ENCODE assay signal across 1 cellular context in genomic region chr19:38647368-38647965, GRCh38.
A peak's percentile ranks its signal among the peaks of the same experiment; 100 is the strongest.
TF ChIP-seq lines count a peak whose summit lies in the region.

ACTN4 (plus strand) TSS chr19:38647649; CDS start chr19:38647746, 97 bp downstream.

TF ChIP-seq in HepG2, 621 proteins besides CTCF, POLR2A, EP300 and RAD21 (continued from another document and continues in another):
- no peak; the same call in 1 of the 2 replicates for TF ChIP-seq ZNF280B (CRISPR knock-in tag; IDR thresholded peaks at IDR 0.05; ENCODE audit: borderline replicate concordance)
- TF ChIP-seq ATF7-NPFF (CRISPR knock-in tag; IDR thresholded peaks at IDR 0.05; ENCODE audit: low read depth): peak; percentile 37; the same call in 1 of the 2 replicates
- peak; percentile 89 for TF ChIP-seq ZNF451 (CRISPR knock-in tag; IDR thresholded peaks at IDR 0.05)
- TF ChIP-seq KAT7 (CRISPR knock-in tag; IDR thresholded peaks at IDR 0.05; ENCODE audit: borderline replicate concordance): peak; percentile 78
- TF ChIP-seq HES4 (CRISPR knock-in tag; IDR thresholded peaks at IDR 0.05; ENCODE audit: borderline replicate concordance): peak; percentile 93; the same call in 1 of the 2 replicates
- peak; percentile 24; the same call in 1 of the 2 replicates for TF ChIP-seq SALL2 (CRISPR knock-in tag; IDR thresholded peaks at IDR 0.05)
- TF ChIP-seq ZNF616 (CRISPR knock-in tag; IDR thresholded peaks at IDR 0.05; ENCODE audit: low read depth): 0 out of 2 replicates have a peak, but pooled peaks have one; percentile 59
- TF ChIP-seq REXO4 (CRISPR knock-in tag; IDR thresholded peaks at IDR 0.05; ENCODE audit: borderline replicate concordance): no peak
- peak; percentile 74 for TF ChIP-seq GMEB2 (CRISPR knock-in tag; IDR thresholded peaks at IDR 0.05; ENCODE audit: low read depth)
- no peak for TF ChIP-seq SOX6 (IDR thresholded peaks at IDR 0.05)
- peak; percentile 15; the same call in 1 of the 2 replicates for TF ChIP-seq SOX6 (CRISPR knock-in tag; IDR thresholded peaks at IDR 0.05)
- peak; percentile 85; the same call in 1 of the 2 replicates for TF ChIP-seq ZNF891 (CRISPR knock-in tag; IDR thresholded peaks at IDR 0.05)
- no peak for TF ChIP-seq BATF2 (CRISPR knock-in tag; IDR thresholded peaks at IDR 0.05)
- peak; percentile 46; the same call in 1 of the 2 replicates for TF ChIP-seq YEATS4 (CRISPR knock-in tag; IDR thresholded peaks at IDR 0.05; ENCODE audit: borderline replicate concordance)
- no peak for TF ChIP-seq IKZF1 (IDR thresholded peaks at IDR 0.05)
- peak; percentile 48; the same call in 1 of the 2 replicates for TF ChIP-seq PHF20 (CRISPR knock-in tag; IDR thresholded peaks at IDR 0.05)
- no peak for TF ChIP-seq KMT2B (CRISPR knock-in tag; IDR thresholded peaks at IDR 0.05)
- peak; percentile 63; the same call in 1 of the 2 replicates for TF ChIP-seq ERF (CRISPR knock-in tag; IDR thresholded peaks at IDR 0.05)
- TF ChIP-seq SKI (IDR thresholded peaks at IDR 0.05; ENCODE audit: partially characterized antibody): peak; percentile 26
- peak; percentile 39; the same call in 1 of the 2 replicates for TF ChIP-seq SOX13 (IDR thresholded peaks at IDR 0.05)
- TF ChIP-seq SOX13 (CRISPR knock-in tag; conservative IDR thresholded peaks at IDR 0.05 in 1 of 2, IDR thresholded peaks at IDR 0.05 in 1 of 2): 0 out of 4 replicates have a peak, but pooled peaks of 1 of the 2 experiments have one; percentile 5
- TF ChIP-seq MAZ (IDR thresholded peaks at IDR 0.05; ENCODE audit: borderline replicate concordance, low read depth, low read length): peak; percentile 81
- TF ChIP-seq MAZ (CRISPR knock-in tag; IDR thresholded peaks at IDR 0.05; ENCODE audit: low read depth): peak; percentile 90
- TF ChIP-seq GATA4 (IDR thresholded peaks at IDR 0.05; ENCODE audit: borderline replicate concordance, low read depth): peak; percentile 67; the same call in 1 of the 2 replicates
- peak; percentile 86 for TF ChIP-seq DRAP1 (CRISPR knock-in tag; IDR thresholded peaks at IDR 0.05)
- no peak for TF ChIP-seq REL (CRISPR knock-in tag; conservative IDR thresholded peaks at IDR 0.05)
- TF ChIP-seq ZNF710 (CRISPR knock-in tag; IDR thresholded peaks at IDR 0.05; ENCODE audit: borderline replicate concordance): peak; percentile 50; the same call in 1 of the 2 replicates
- TF ChIP-seq GZF1 (CRISPR knock-in tag; IDR thresholded peaks at IDR 0.05): peak; percentile 60; the same call in 1 of the 2 replicates
- TF ChIP-seq SP1 (IDR thresholded peaks at IDR 0.05): no peak
- peak; percentile 66 for TF ChIP-seq SP1 (CRISPR knock-in tag; IDR thresholded peaks at IDR 0.05)
- TF ChIP-seq ZNF639 (CRISPR knock-in tag; conservative IDR thresholded peaks at IDR 0.05): 0 out of 2 replicates have a peak, but pooled peaks have one; percentile 25
- 0 out of 2 replicates have a peak, but pooled peaks have one; percentile 40 for TF ChIP-seq KAT8 (CRISPR knock-in tag; IDR thresholded peaks at IDR 0.05)
- peak; percentile 89 for TF ChIP-seq EEA1 (CRISPR knock-in tag; IDR thresholded peaks at IDR 0.05; ENCODE audit: borderline replicate concordance)
- TF ChIP-seq AGO1 (IDR thresholded peaks at IDR 0.05; ENCODE audit: low read depth, low read length, poor library complexity, severe bottlenecking): peak; percentile 70
- TF ChIP-seq FOXA3 (CRISPR knock-in tag; IDR thresholded peaks at IDR 0.05): 0 out of 2 replicates have a peak, but pooled peaks have one; percentile 3
- TF ChIP-seq ZNF432 (CRISPR knock-in tag; IDR thresholded peaks at IDR 0.05; ENCODE audit: borderline replicate concordance): no peak
- TF ChIP-seq ZNF33B (CRISPR knock-in tag; IDR thresholded peaks at IDR 0.05): no peak
- TF ChIP-seq PCBP1 (IDR thresholded peaks at IDR 0.05; ENCODE audit: borderline replicate concordance, low read depth, low read length): 0 out of 2 replicates have a peak, but pooled peaks have one; percentile 70
- no peak for TF ChIP-seq RXRB (CRISPR knock-in tag; IDR thresholded peaks at IDR 0.05; ENCODE audit: borderline replicate concordance)
- TF ChIP-seq ZNF274 (CRISPR knock-in tag; IDR thresholded peaks at IDR 0.05): no peak
- TF ChIP-seq POLR2G (IDR thresholded peaks at IDR 0.05; ENCODE audit: low read depth, low read length): peak; percentile 92
- peak; percentile 72 for TF ChIP-seq SPEN (CRISPR knock-in tag; IDR thresholded peaks at IDR 0.05; ENCODE audit: low read depth)
- TF ChIP-seq ZIK1 (CRISPR knock-in tag; IDR thresholded peaks at IDR 0.05; ENCODE audit: borderline replicate concordance, low read depth): peak; percentile 47; the same call in 1 of the 2 replicates
- TF ChIP-seq ZNF18 (CRISPR knock-in tag; IDR thresholded peaks at IDR 0.05; ENCODE audit: insufficient replicate concordance): peak; percentile 52
- TF ChIP-seq NFKB2 (CRISPR knock-in tag; IDR thresholded peaks at IDR 0.05; ENCODE audit: borderline replicate concordance): 0 out of 2 replicates have a peak, but pooled peaks have one; percentile 37
- no peak for TF ChIP-seq MIER2 (CRISPR knock-in tag; IDR thresholded peaks at IDR 0.05)
- TF ChIP-seq TOPORS (CRISPR knock-in tag; IDR thresholded peaks at IDR 0.05): 0 out of 2 replicates have a peak, but pooled peaks have one; percentile 20
- TF ChIP-seq ZBTB7A (CRISPR knock-in tag; IDR thresholded peaks at IDR 0.05): 0 out of 2 replicates have a peak, but pooled peaks have one; percentile 42
- TF ChIP-seq ZSCAN5A (CRISPR knock-in tag; IDR thresholded peaks at IDR 0.05; ENCODE audit: borderline replicate concordance): no peak
- TF ChIP-seq HNRNPLL (IDR thresholded peaks at IDR 0.05; ENCODE audit: low read depth, low read length, poor library complexity, severe bottlenecking): peak; percentile 82
- TF ChIP-seq CCDC6 (CRISPR knock-in tag; IDR thresholded peaks at IDR 0.05): peak; percentile 50; the same call in 1 of the 2 replicates
- no peak for TF ChIP-seq ZNF280D (CRISPR knock-in tag; IDR thresholded peaks at IDR 0.05)
- TF ChIP-seq ZNF331 (CRISPR knock-in tag; IDR thresholded peaks at IDR 0.05): peak; percentile 62; the same call in 1 of the 2 replicates
- TF ChIP-seq PBX3 (CRISPR knock-in tag; IDR thresholded peaks at IDR 0.05; ENCODE audit: borderline replicate concordance): no peak
- peak; percentile 87 for TF ChIP-seq ZNF883 (CRISPR knock-in tag; IDR thresholded peaks at IDR 0.05; ENCODE audit: not compliant biosample characterization)
